In genomic region chr20:35842361-35842760, GRCh38 we compare ENCODE assay signal across 16 cellular contexts.
DNase-seq lines count a peak whose midpoint lies in the region; ATAC-seq and TF ChIP-seq lines count a peak whose summit lies in the region.
"Had no signal": no experiment of that assay in that cellular context is flagged by ENCODE, and none has a peak within 500 bp of the region (broad histone marks: within the 10 kb centered on the region; RNA-seq: fewer than 3 reads in every experiment).

No MANE protein-coding gene starts in this region.

- H3K9me3 Mint-ChIP-seq in endothelial cell (ENCODE audit: unreplicated experiment) (no peaks in the 10 kb centered on the region), nephron progenitor cell (peaks cover 53% of the 10 kb centered on the region)
- H3K9me3 Mint-ChIP-seq: CD4-positive, alpha-beta T cell; CD8-positive, alpha-beta T cell had no signal

- H4K20me1 ChIP-seq in BLaER1 (peaks cover 9% of the 10 kb centered on the region; the same call in 1 of the 2 replicates), HCT116 (ENCODE audit: insufficient read depth) (no peaks in the 10 kb centered on the region)

- CTCF ChIA-PET in HCT116 (lab: Charles Lee), result no interaction called here

- H3K9me3 ChIP-seq in BLaER1, result peaks cover 46% of the 10 kb centered on the region
- peaks cover 0 to 8% of the 10 kb centered on the region in 2 experiments; a peak in 1 of 4 replicates for H3K9me3 ChIP-seq in HCT116 (ENCODE audit: control insufficient read depth in 1 of 2, insufficient read depth in 1 of 2, low read depth in 1 of 2, low read length in 2 of 2)
- H3K9me3 ChIP-seq: BE2C had no signal

- peak overlapping the region; percentile 72 for H3K4me3 Mint-ChIP-seq in endothelial cell (ENCODE audit: unreplicated experiment)
- H3K4me3 Mint-ChIP-seq in nephron progenitor cell, result no peak overlapping the region
- H3K4me3 Mint-ChIP-seq: CD4-positive, alpha-beta T cell; CD8-positive, alpha-beta T cell had no signal

- peaks cover 34% of the 10 kb centered on the region for H3K36me3 Mint-ChIP-seq in endothelial cell (ENCODE audit: low read depth, unreplicated experiment)
- H3K36me3 Mint-ChIP-seq in nephron progenitor cell (ENCODE audit: low read depth), result peaks cover 90% of the 10 kb centered on the region

- H3K27me3 Mint-ChIP-seq in endothelial cell (ENCODE audit: unreplicated experiment) (peaks cover 2% of the 10 kb centered on the region), nephron progenitor cell (ENCODE audit: low read depth, poor library complexity) (peaks cover 5% of the 10 kb centered on the region)
- H3K27me3 Mint-ChIP-seq: CD4-positive, alpha-beta T cell had no signal

- intact Hi-C loops in HCT116 (cut with micrococcal nuclease), result no loop called here

- peaks cover 75% of the 10 kb centered on the region for H3K36me3 ChIP-seq in BLaER1
- H3K36me3 ChIP-seq in HCT116 (ENCODE audit: control insufficient read depth in 1 of 2, insufficient read depth in 2 of 2, low read length in 2 of 2), result peaks cover 0 to 9% of the 10 kb centered on the region in 2 experiments; a peak in 1 of 4 replicates

- no peaks in the 10 kb centered on the region for H3K9me2 ChIP-seq in HCT116 (ENCODE audit: insufficient read depth)

- RAD21 ChIA-PET in HCT116 (lab: Charles Lee; ENCODE audit: low non-redundant PET in 1 of 2, low total read pairs in 2 of 2, uncharacterized antibody in 2 of 2, unreplicated experiment in 2 of 2), result no interaction called here

- peaks cover 6% of the 10 kb centered on the region for H3K4me1 Mint-ChIP-seq in endothelial cell (ENCODE audit: unreplicated experiment)
- H3K4me1 Mint-ChIP-seq in nephron progenitor cell, result peaks cover 12% of the 10 kb centered on the region

- POLR2A ChIA-PET in HCT116 (lab: Charles Lee), result no interaction called here

- no peaks in the 10 kb centered on the region for H3K79me2 ChIP-seq in HCT116 (ENCODE audit: insufficient read depth, low read length)

- TF ChIP-seq POLR2A in HCT116 (IDR thresholded peaks at IDR 0.05; ENCODE audit: borderline replicate concordance, extremely low read depth, insufficient read depth, insufficient read length), result no peak

- ATAC-seq in HCT116, result no peak
- ATAC-seq: CD8-positive, alpha-beta T cell had no signal

- H3K27me3 ChIP-seq in BLaER1, result no peaks in the 10 kb centered on the region
- H3K27me3 ChIP-seq in HCT116 (ENCODE audit: insufficient read depth, low read length), result no peaks in the 10 kb centered on the region
- H3K27me3 ChIP-seq: BE2C; BLaER1 treated with 17β-estradiol and CSF1 and Interleukin-3, amounts not matched to agents 10 nM and 100 nM had no signal

- H2AFZ ChIP-seq in HCT116 (ENCODE audit: low read depth, low read length, poor library complexity, severe bottlenecking), result no peak overlapping the region

- no peak for TF ChIP-seq RAD21 in HCT116 (IDR thresholded peaks at IDR 0.05; ENCODE audit: low read depth)

- H3K4me1 ChIP-seq in BLaER1 (no peaks in the 10 kb centered on the region), HCT116 (ENCODE audit: control insufficient read depth in 1 of 2, insufficient read depth in 2 of 2, low read length in 2 of 2) (0 out of 4 replicates have a peak, but pooled peaks cover 0 to 3% of the 10 kb centered on the region in 2 experiments)
- H3K4me1 ChIP-seq: BE2C; BLaER1 treated with 17β-estradiol and CSF1 and Interleukin-3, amounts not matched to agents 10 nM and 100 nM; Caco-2 had no signal

- H3K27ac ChIP-seq in BLaER1 (no peak overlapping the region), HCT116 (ENCODE audit: low read depth, low read length) (no peak overlapping the region)
- H3K27ac ChIP-seq: BLaER1 treated with 17β-estradiol and CSF1 and Interleukin-3, amounts not matched to agents 10 nM and 100 nM; C4-2B had no signal

- H3K4me2 ChIP-seq in BLaER1 (no peak overlapping the region), HCT116 (ENCODE audit: low read length) (no peak overlapping the region)
- H3K4me2 ChIP-seq: BLaER1 treated with 17β-estradiol and CSF1 and Interleukin-3, amounts not matched to agents 10 nM and 100 nM had no signal

- no peak for TF ChIP-seq CTCF in HCT116 (IDR thresholded peaks at IDR 0.05 in 2 of 3, conservative IDR thresholded peaks at IDR 0.05 in 1 of 3; ENCODE audit: borderline replicate concordance in 1 of 3, insufficient read depth in 1 of 3, low read depth in 2 of 3, low read length in 2 of 3)
- TF ChIP-seq CTCF in endothelial cell (IDR thresholded peaks at IDR 0.05; ENCODE audit: unreplicated experiment), result no peak
- TF ChIP-seq CTCF in nephron progenitor cell (IDR thresholded peaks at IDR 0.05), result no peak

- H3K9ac ChIP-seq in BLaER1, result no peak overlapping the region
- H3K9ac ChIP-seq in HCT116 (ENCODE audit: low read length), result no peak overlapping the region
- H3K9ac ChIP-seq: BLaER1 treated with 17β-estradiol and CSF1 and Interleukin-3, amounts not matched to agents 10 nM and 100 nM had no signal

- no TSS peak for BruUV-seq in HCT116 (replicated peaks; lab: Mats Ljungman, UMichigan)

- H3K27ac Mint-ChIP-seq in endothelial cell (ENCODE audit: unreplicated experiment) (no peak overlapping the region), nephron progenitor cell (no peak overlapping the region)
- H3K27ac Mint-ChIP-seq: CD4-positive, alpha-beta T cell; CD8-positive, alpha-beta T cell had no signal

- DNase-seq in HCT116 (ENCODE audit: low read depth, low spot score) (no peak), endothelial cell (ENCODE audit: low spot score) (no peak), nephron progenitor cell (no peak), MV-4-11 (lab: John Stamatoyannopoulos, UW) (no peak)
- DNase-seq: 8988T; ACHN; BE2C; Caco-2; Calu3; CD4-positive, alpha-beta T cell; CD8-positive, alpha-beta T cell; DMS79 treated with DMSO at 0.1 percent for 48 hours; GF-D8 had no signal

- 0 out of 2 replicates have a peak overlapping the region, but pooled peaks have one; percentile 16 for H3K4me3 ChIP-seq in BLaER1
- H3K4me3 ChIP-seq in HCT116 (replicated peaks in 1 of 2; ENCODE audit: low read depth in 1 of 2, low read length in 2 of 2), result no peak overlapping the region

TF ChIP-seq in HCT116, 20 proteins besides CTCF, POLR2A, EP300 and RAD21:
- 0 out of 2 replicates have a peak, but pooled peaks have one; percentile 13 for TF ChIP-seq CBX3 (IDR thresholded peaks at IDR 0.05; ENCODE audit: low read depth)
- TF ChIP-seq ZBTB33 (IDR thresholded peaks at IDR 0.05; ENCODE audit: extremely low read depth, insufficient replicate concordance, low read length), result no peak
